Comparison of ENCODE assay signal across 17 cellular contexts in the genomic region with DNA sequence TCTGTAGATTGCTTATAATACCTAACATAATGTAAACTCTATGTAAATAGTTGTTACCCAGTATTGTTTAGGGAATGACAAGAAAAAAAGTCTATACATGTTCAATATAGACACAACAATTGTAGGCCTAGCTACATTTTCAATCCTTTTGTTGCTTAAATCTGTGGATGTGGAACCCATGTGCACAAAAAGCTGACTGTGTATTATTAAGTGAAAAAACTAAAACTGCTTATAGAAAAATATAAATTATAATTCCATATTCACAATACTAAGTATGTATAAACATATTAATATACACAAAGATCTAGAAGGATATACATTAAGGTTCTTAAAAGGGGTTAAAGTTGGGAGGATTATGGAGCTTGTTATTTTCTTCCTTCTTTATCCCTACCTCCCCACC.
DNase-seq lines count a peak whose midpoint lies in the region; ATAC-seq, FAIRE-seq and TF ChIP-seq lines count a peak whose summit lies in the region.
"Had no signal": no experiment of that assay in that cellular context is flagged by ENCODE, and none has a peak within 500 bp of the region (broad histone marks: within the 10 kb centered on the region; RNA-seq: fewer than 3 reads in every experiment).

No MANE protein-coding gene starts in this region.

- no peaks in the 10 kb centered on the region for H3K36me3 Mint-ChIP-seq in immature natural killer cell
- peaks cover 4% of the 10 kb centered on the region for H3K36me3 Mint-ChIP-seq in natural killer cell treated with Interleukin-12 subunit alpha and Interleukin-12 subunit beta and Interleukin-15 and Interleukin-18, amount 100 ng/mL, for 72 hours
- H3K36me3 Mint-ChIP-seq: CD4-positive, CD25-positive, alpha-beta regulatory T cell had no signal

- H3K79me2 ChIP-seq in K562 (ENCODE audit: control insufficient read depth, insufficient read depth, low read length): no peaks in the 10 kb centered on the region

- DNase-seq in K562 (ENCODE audit: extremely low read depth in 1 of 4, low spot score in 3 of 4): no peak
- DNase-seq in immature natural killer cell: no peak
- no peak for DNase-seq in natural killer cell treated with Interleukin-12 subunit alpha and Interleukin-12 subunit beta and Interleukin-15 and Interleukin-18, amount 100 ng/mL, for 72 hours (ENCODE audit: low spot score)
- DNase-seq in uterus: no peak
- DNase-seq in COR-L47 (lab: John Stamatoyannopoulos, UW): no peak
- DNase-seq in iPS-NIHi7 (ENCODE audit: extremely low spot score): no peak
- DNase-seq: BE2C; C1 segment of cervical spinal cord; Caco-2; CD4-positive, CD25-positive, alpha-beta regulatory T cell; CD8-positive, alpha-beta memory T cell had no signal

- H4K20me1 ChIP-seq in K562 (replicated peaks; ENCODE audit: control insufficient read depth, insufficient read depth, low read length): no peaks in the 10 kb centered on the region

- no peak overlapping the region for H2AFZ ChIP-seq in K562 (ENCODE audit: low read depth, low read length)
- H2AFZ ChIP-seq: GM23248 had no signal

- CTCF ChIA-PET in K562 (lab: Yijun Ruan, JAX; ENCODE audit: low intra/inter-chr PET ratio): no interaction called here

- BruUV-seq in K562 (replicated peaks; lab: Mats Ljungman, UMichigan): no TSS peak

- H3K27me3 ChIP-seq in K562 (ENCODE audit: control insufficient read depth in 2 of 2, insufficient read depth in 2 of 2, low read length in 2 of 2) (no peaks in the 10 kb centered on the region), uterus (no peaks in the 10 kb centered on the region)
- H3K27me3 ChIP-seq: BE2C had no signal

- no peaks in the 10 kb centered on the region for H3K9me1 ChIP-seq in K562 (ENCODE audit: control insufficient read depth, insufficient read depth, low read length)

- TF ChIP-seq RAD21 in K562 (CRISPR knock-in tag; conservative IDR thresholded peaks at IDR 0.05 in 1 of 2, IDR thresholded peaks at IDR 0.05 in 1 of 2): no peak

- TF ChIP-seq CTCF in K562 (IDR thresholded peaks at IDR 0.05 in 2 of 3, conservative IDR thresholded peaks at IDR 0.05 in 1 of 3; ENCODE audit: insufficient read depth in 2 of 3, low read depth in 1 of 3, low read length in 3 of 3) (no peak), uterus (IDR thresholded peaks at IDR 0.05) (no peak)

- H3K9me3 ChIP-seq in K562 (replicated peaks; ENCODE audit: control insufficient read depth, insufficient read depth, low read depth, low read length) (no peaks in the 10 kb centered on the region), uterus (no peaks in the 10 kb centered on the region)
- H3K9me3 ChIP-seq: BE2C, Caco-2, HAP-1 had no signal

- no peak overlapping the region; the same call in 2 of the 3 replicates for H3K27ac ChIP-seq in K562 (ENCODE audit: extremely low read depth, low read depth, low read length)
- no peak overlapping the region for H3K27ac ChIP-seq in uterus
- H3K27ac ChIP-seq: GM23248, HL-60 had no signal

- H3K27me3 Mint-ChIP-seq in immature natural killer cell (ENCODE audit: low read depth in 3 of 3): peaks cover 1 to 5% (median 1%) of the 10 kb centered on the region in 3 donors
- no peaks in the 10 kb centered on the region for H3K27me3 Mint-ChIP-seq in natural killer cell treated with Interleukin-12 subunit alpha and Interleukin-12 subunit beta and Interleukin-15 and Interleukin-18, amount 100 ng/mL, for 72 hours
- H3K27me3 Mint-ChIP-seq: CD8-positive, alpha-beta memory T cell had no signal

- TF ChIP-seq POLR2A in K562 (conservative IDR thresholded peaks at IDR 0.05): no peak
- TF ChIP-seq POLR2A in uterus (IDR thresholded peaks at IDR 0.05): no peak

- in situ Hi-C loops in K562 (cut with MboI): no loop called here

- peaks cover 40 to 71% of the 10 kb centered on the region in 2 donors for H3K4me1 Mint-ChIP-seq in immature natural killer cell
- H3K4me1 Mint-ChIP-seq in natural killer cell treated with Interleukin-12 subunit alpha and Interleukin-12 subunit beta and Interleukin-15 and Interleukin-18, amount 100 ng/mL, for 72 hours (ENCODE audit: low read depth in 2 of 2): peaks cover 29 to 30% of the 10 kb centered on the region in 2 donors

- intact Hi-C loops in K562 (cut with micrococcal nuclease): no loop called here
- intact Hi-C loops in uterus (cut with DNase I; ENCODE audit: low total_unique reads): no loop called here

- peaks cover 24 to 47% of the 10 kb centered on the region in 2 experiments for H3K4me1 ChIP-seq in K562 (replicated peaks in 1 of 2; ENCODE audit: control insufficient read depth in 2 of 2, insufficient read depth in 2 of 2, low read length in 2 of 2)
- H3K4me1 ChIP-seq in uterus: no peaks in the 10 kb centered on the region
- H3K4me1 ChIP-seq: BE2C had no signal

- H3K9me3 Mint-ChIP-seq in immature natural killer cell: peaks cover 0 to 1% (median 0%) of the 10 kb centered on the region in 6 donors
- no peaks in the 10 kb centered on the region for H3K9me3 Mint-ChIP-seq in natural killer cell treated with Interleukin-12 subunit alpha and Interleukin-12 subunit beta and Interleukin-15 and Interleukin-18, amount 100 ng/mL, for 72 hours
- H3K9me3 Mint-ChIP-seq: CD4-positive, CD25-positive, alpha-beta regulatory T cell; CD8-positive, alpha-beta memory T cell had no signal

- POLR2A ChIA-PET in K562 (lab: Yijun Ruan, JAX): interaction anchor here (0.6 to 3.6 kb wide), 5 partner anchors 9 to 34 kb away, joined by 3 to 24 read pairs (median 4); no protein-coding TSS in a partner anchor

- no peak for TF ChIP-seq EP300 in K562 (IDR thresholded peaks at IDR 0.05; ENCODE audit: low read length)

- H3K9ac ChIP-seq in K562 (ENCODE audit: insufficient read depth in 1 of 2, low read depth in 2 of 2, low read length in 2 of 2): no peak overlapping the region
- H3K9ac ChIP-seq: GM23248 had no signal

- H3K4me2 ChIP-seq in K562 (ENCODE audit: insufficient read depth, low read length): no peak overlapping the region

- H3K4me3 ChIP-seq in K562 (no peak overlapping the region), uterus (no peak overlapping the region)
- H3K4me3 ChIP-seq: GM23248, HAP-1 had no signal

- peak overlapping the region; percentile 20 to 88 (median 71) for H3K27ac Mint-ChIP-seq in immature natural killer cell
- peak overlapping the region; percentile 96 to 99 for H3K27ac Mint-ChIP-seq in natural killer cell treated with Interleukin-12 subunit alpha and Interleukin-12 subunit beta and Interleukin-15 and Interleukin-18, amount 100 ng/mL, for 72 hours

- no peak for FAIRE-seq in K562 (lab: Jason Lieb, UNC)
- FAIRE-seq: D721Med, G401.6, GM12891 had no signal

- H3K36me3 ChIP-seq in K562 (ENCODE audit: control insufficient read depth, insufficient read depth, low read length): no peaks in the 10 kb centered on the region
- no peaks in the 10 kb centered on the region for H3K36me3 ChIP-seq in uterus
- H3K36me3 ChIP-seq: BE2C, HAP-1 had no signal

- H3K4me3 Mint-ChIP-seq in immature natural killer cell: peak overlapping the region; percentile 52 to 73 (median 63)
- no peak overlapping the region for H3K4me3 Mint-ChIP-seq in natural killer cell treated with Interleukin-12 subunit alpha and Interleukin-12 subunit beta and Interleukin-15 and Interleukin-18, amount 100 ng/mL, for 72 hours
- H3K4me3 Mint-ChIP-seq: CD4-positive, CD25-positive, alpha-beta regulatory T cell had no signal

- ATAC-seq in K562: no peak
- no peak for ATAC-seq in natural killer cell treated with Interleukin-12 subunit alpha and Interleukin-12 subunit beta and Interleukin-15 and Interleukin-18, amount 100 ng/mL, for 72 hours

TF ChIP-seq in K562, 482 proteins besides CTCF, POLR2A, EP300 and RAD21:
- peak; percentile 70 for TF ChIP-seq C11orf30 (IDR thresholded peaks at IDR 0.05; ENCODE audit: low read depth)
- TF ChIP-seq MAFF (IDR thresholded peaks at IDR 0.05; ENCODE audit: low read length): peak; percentile 39
- TF ChIP-seq MAFG (tag; conservative IDR thresholded peaks at IDR 0.05): peak; percentile 36
- TF ChIP-seq RFX1 (IDR thresholded peaks at IDR 0.05): no peak
- no peak for TF ChIP-seq GABPA (tag; conservative IDR thresholded peaks at IDR 0.05; ENCODE audit: low read depth)
- no peak for TF ChIP-seq SETDB1 (IDR thresholded peaks at IDR 0.05; ENCODE audit: low read length)
- TF ChIP-seq ZNF316 (IDR thresholded peaks at IDR 0.05): peak; percentile 87
